13 cellular contexts compared by ENCODE assay signal in the genomic region with DNA sequence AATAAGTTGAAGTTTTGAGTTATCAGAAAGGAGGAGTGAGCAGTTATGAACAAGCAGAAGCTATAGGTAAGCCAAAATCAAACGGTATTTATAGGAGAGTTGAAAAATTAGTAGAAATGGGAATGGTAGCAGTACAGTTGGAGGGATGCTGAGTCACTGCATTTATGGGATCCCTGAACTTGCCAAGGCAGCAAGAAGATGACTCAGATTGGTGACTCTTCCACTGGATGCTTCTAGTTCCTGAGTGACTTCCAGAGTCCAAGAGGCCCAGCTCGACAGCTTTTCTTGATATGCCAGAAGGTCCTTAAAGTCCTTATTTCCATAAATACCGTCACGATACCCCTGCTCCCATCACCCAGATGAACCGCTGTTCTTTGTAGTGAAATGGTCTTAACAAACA. TPM values are rescaled to one million over a fixed set of nuclear protein-coding genes. Genes with fewer than 3 reads are reported as not detected.
DNase-seq lines count a peak whose midpoint lies in the region; ATAC-seq and TF ChIP-seq lines count a peak whose summit lies in the region.
"Had no signal": no experiment of that assay in that cellular context is flagged by ENCODE, and none has a peak within 500 bp of the region (broad histone marks: within the 10 kb centered on the region; RNA-seq: fewer than 3 reads in every experiment).

No MANE protein-coding gene starts in this region.

- no peaks in the 10 kb centered on the region for H3K9me3 ChIP-seq in SU-DHL-6 (ENCODE audit: insufficient read depth, low read length)

- peak overlapping the region; percentile 97 for H3K27ac ChIP-seq in SU-DHL-6 (ENCODE audit: low read depth, low read length)
- H3K27ac ChIP-seq: VCaP had no signal

- H3K9me3 Mint-ChIP-seq in activated T-helper 1 cell treated with anti-CD3 and anti-CD28 coated beads, Interleukin-12 subunit alpha, Interleukin-12 subunit beta, Interleukin-2, Interleukin-4 antibody, amounts not matched to agents 30 ng/mL and 10 ng/mL and 1 ng/mL, durations not matched to agents 14 hours and 24 hours and 36 hours, result no peaks in the 10 kb centered on the region
- H3K9me3 Mint-ChIP-seq: activated naive CD4-positive, alpha-beta T cell treated with anti-CD3 and anti-CD28 coated beads, Interleukin-2, amount 50 U/mL, for 72 hours; neural crest cell had no signal

- no peak for ATAC-seq in GM21423 (IDR thresholded peaks at IDR 0.05; ENCODE audit: unreplicated experiment)
- no peak for ATAC-seq in GM19452 (IDR thresholded peaks at IDR 0.05; ENCODE audit: unreplicated experiment)
- ATAC-seq: activated naive CD4-positive, alpha-beta T cell treated with anti-CD3 and anti-CD28 coated beads, Interleukin-2, amount 50 U/mL, for 72 hours had no signal

- H3K36me3 ChIP-seq in SU-DHL-6 (ENCODE audit: low read length), result no peaks in the 10 kb centered on the region; the same call in 1 of the 2 replicates

- TF ChIP-seq CTCF in SU-DHL-6 (IDR thresholded peaks at IDR 0.05; ENCODE audit: insufficient read depth, low read length, poor library complexity, severe bottlenecking), result no peak
- TF ChIP-seq CTCF in fibroblast of pulmonary artery (IDR thresholded peaks at IDR 0.05; ENCODE audit: low read length, missing control alignments), result no peak

- peaks cover 13% of the 10 kb centered on the region for H3K36me3 Mint-ChIP-seq in activated T-helper 1 cell treated with anti-CD3 and anti-CD28 coated beads, Interleukin-12 subunit alpha, Interleukin-12 subunit beta, Interleukin-2, Interleukin-4 antibody, amounts not matched to agents 30 ng/mL and 10 ng/mL and 1 ng/mL, durations not matched to agents 14 hours and 24 hours and 36 hours (ENCODE audit: low read depth)

- H3K9ac ChIP-seq in SU-DHL-6 (ENCODE audit: low read length), result peak overlapping the region; percentile 43

- H3F3A ChIP-seq in SU-DHL-6 (ENCODE audit: insufficient read depth), result peaks cover 87% of the 10 kb centered on the region

- H3K4me3 Mint-ChIP-seq in activated T-helper 1 cell treated with anti-CD3 and anti-CD28 coated beads, Interleukin-12 subunit alpha, Interleukin-12 subunit beta, Interleukin-2, Interleukin-4 antibody, amounts not matched to agents 30 ng/mL and 10 ng/mL and 1 ng/mL, durations not matched to agents 14 hours and 24 hours and 36 hours, result no peak overlapping the region
- H3K4me3 Mint-ChIP-seq: neural crest cell had no signal

- H3K79me2 ChIP-seq in SU-DHL-6 (ENCODE audit: insufficient read depth, low read length), result no peaks in the 10 kb centered on the region

- H3K27ac Mint-ChIP-seq in activated T-helper 1 cell treated with anti-CD3 and anti-CD28 coated beads, Interleukin-12 subunit alpha, Interleukin-12 subunit beta, Interleukin-2, Interleukin-4 antibody, amounts not matched to agents 30 ng/mL and 10 ng/mL and 1 ng/mL, durations not matched to agents 14 hours and 24 hours and 36 hours, result no peak overlapping the region
- H3K27ac Mint-ChIP-seq: activated naive CD4-positive, alpha-beta T cell treated with anti-CD3 and anti-CD28 coated beads, Interleukin-2, amount 50 U/mL, for 72 hours had no signal

- H3K4me3 ChIP-seq in SU-DHL-6 (ENCODE audit: insufficient read depth, low read length, poor library complexity, severe bottlenecking) (peak overlapping the region; percentile 30), fibroblast of pulmonary artery (replicated peaks; ENCODE audit: low read depth, low read length) (no peak overlapping the region)
- H3K4me3 ChIP-seq: GM12878 had no signal

- DNase-seq in HCEC 1CT (peak; percentile 85), fibroblast of pulmonary artery (ENCODE audit: low read depth) (peak; percentile 79), stromal cell of bone marrow (ENCODE audit: low read depth) (peak; percentile 94), NCI-H748 treated with DMSO at 0.1 percent for 48 hours (lab: John Stamatoyannopoulos, UW) (no peak)
- DNase-seq in activated T-helper 1 cell treated with anti-CD3 and anti-CD28 coated beads, Interleukin-12 subunit alpha, Interleukin-12 subunit beta, Interleukin-2, Interleukin-4 antibody, amounts not matched to agents 30 ng/mL and 10 ng/mL and 1 ng/mL, durations not matched to agents 14 hours and 24 hours and 36 hours (ENCODE audit: low spot score), result no peak
- DNase-seq: NCI-H2171 had no signal

- H3K4me2 ChIP-seq in SU-DHL-6 (ENCODE audit: low read depth, low read length, poor library complexity, severe bottlenecking), result peak overlapping the region; percentile 81

- H4K20me1 ChIP-seq in SU-DHL-6 (ENCODE audit: low read depth, low read length), result no peaks in the 10 kb centered on the region

- no peaks in the 10 kb centered on the region for H3K27me3 ChIP-seq in SU-DHL-6 (ENCODE audit: low read length)

- no peaks in the 10 kb centered on the region for H3K9me2 ChIP-seq in SU-DHL-6 (replicated peaks; ENCODE audit: insufficient read depth, low read length)

- H3K4me1 Mint-ChIP-seq in activated T-helper 1 cell treated with anti-CD3 and anti-CD28 coated beads, Interleukin-12 subunit alpha, Interleukin-12 subunit beta, Interleukin-2, Interleukin-4 antibody, amounts not matched to agents 30 ng/mL and 10 ng/mL and 1 ng/mL, durations not matched to agents 14 hours and 24 hours and 36 hours (ENCODE audit: low read depth), result peaks cover 10% of the 10 kb centered on the region
- H3K4me1 Mint-ChIP-seq: neural crest cell had no signal

- intact Hi-C loops in activated T-helper 1 cell treated with anti-CD3 and anti-CD28 coated beads, Interleukin-12 subunit alpha, Interleukin-12 subunit beta, Interleukin-2, Interleukin-4 antibody, amounts not matched to agents 30 ng/mL and 10 ng/mL and 1 ng/mL, durations not matched to agents 14 hours and 24 hours and 36 hours (cut with micrococcal nuclease), result no loop called here

- H3K27me3 Mint-ChIP-seq in activated T-helper 1 cell treated with anti-CD3 and anti-CD28 coated beads, Interleukin-12 subunit alpha, Interleukin-12 subunit beta, Interleukin-2, Interleukin-4 antibody, amounts not matched to agents 30 ng/mL and 10 ng/mL and 1 ng/mL, durations not matched to agents 14 hours and 24 hours and 36 hours (ENCODE audit: insufficient read depth), result no peaks in the 10 kb centered on the region

- no peak overlapping the region for H2AFZ ChIP-seq in SU-DHL-6 (ENCODE audit: low read depth, low read length, severe bottlenecking)

RNA-seq across cellular contexts. Expression of gene ACTR3, which starts 31.1 kb away (rescaled TPM):
- total RNA-seq in activated T-helper 1 cell treated with anti-CD3 and anti-CD28 coated beads, Interleukin-12 subunit alpha, Interleukin-12 subunit beta, Interleukin-2, Interleukin-4 antibody, amounts not matched to agents 30 ng/mL and 10 ng/mL and 1 ng/mL, durations not matched to agents 14 hours and 24 hours and 36 hours, result 440 and 451 TPM in 2 replicates

Comparison
In these comparisons a context has a peak if more than half of its experiments do, and no peak if none do; other contexts are left out.
1. DNase-seq: peak in HCEC 1CT (single experiment), fibroblast of pulmonary artery (single experiment) and stromal cell of bone marrow (single experiment); none in NCI-H748 treated with DMSO at 0.1 percent for 48 hours (single experiment) and activated T-helper 1 cell treated with anti-CD3 and anti-CD28 coated beads, Interleukin-12 subunit alpha, Interleukin-12 subunit beta, Interleukin-2, Interleukin-4 antibody, amounts not matched to agents 30 ng/mL and 10 ng/mL and 1 ng/mL, durations not matched to agents 14 hours and 24 hours and 36 hours (single experiment).